Comparison of ENCODE assay signal across 10 cellular contexts in genomic region chr1:154423988-154424326, GRCh38. TPM values are rescaled to one million over a fixed set of nuclear protein-coding genes. Genes with fewer than 3 reads are reported as not detected.
A peak's percentile ranks its signal among the peaks of the same experiment; 100 is the strongest.
DNase-seq lines count a peak whose midpoint lies in the region; ATAC-seq and TF ChIP-seq lines count a peak whose summit lies in the region.
"Had no signal": no experiment of that assay in that cellular context is flagged by ENCODE, and none has a peak within 500 bp of the region (broad histone marks: within the 10 kb centered on the region; RNA-seq: fewer than 3 reads in every experiment).

No MANE protein-coding gene starts in this region.

- H3K4me3 ChIP-seq in endodermal cell (ENCODE audit: low read length) (no peak overlapping the region), uterus (no peak overlapping the region)

- TF ChIP-seq POLR2A in uterus (IDR thresholded peaks at IDR 0.05) = no peak

- ATAC-seq in Right ventricle myocardium inferior = no peak
- ATAC-seq in activated CD8-positive, alpha-beta memory T cell treated with anti-CD3 and anti-CD28 coated beads, Interleukin-2, amount 10 ng/mL, durations not matched to agents 7 days and 5 days = no peak

- intact Hi-C loops in Right ventricle myocardium inferior (cut with DNase I) (no loop called here), cardiac septum (cut with DNase I) (no loop called here), uterus (cut with DNase I; ENCODE audit: low total_unique reads) (no loop called here)

- no peak overlapping the region for H3K4me3 Mint-ChIP-seq in endodermal cell
- no peak overlapping the region for H3K4me3 Mint-ChIP-seq in neural crest cell
- H3K4me3 Mint-ChIP-seq in activated CD8-positive, alpha-beta memory T cell treated with anti-CD3 and anti-CD28 coated beads, Interleukin-2, amount 10 ng/mL, durations not matched to agents 7 days and 5 days = no peak overlapping the region

- H3K4me1 ChIP-seq in endodermal cell (ENCODE audit: control insufficient read depth, insufficient read depth, low read length) = no peaks in the 10 kb centered on the region
- peaks cover 36 to 38% of the 10 kb centered on the region in 2 donors for H3K4me1 ChIP-seq in uterus

- H3K9me3 Mint-ChIP-seq in endodermal cell (no peaks in the 10 kb centered on the region), neural crest cell (no peaks in the 10 kb centered on the region)
- H3K9me3 Mint-ChIP-seq in activated CD8-positive, alpha-beta memory T cell treated with anti-CD3 and anti-CD28 coated beads, Interleukin-2, amount 10 ng/mL, durations not matched to agents 7 days and 5 days (ENCODE audit: low read depth) = no peaks in the 10 kb centered on the region

- H3K27me3 ChIP-seq in endodermal cell (ENCODE audit: control insufficient read depth, insufficient read depth, low read length, poor library complexity, severe bottlenecking) (no peaks in the 10 kb centered on the region), uterus (no peaks in the 10 kb centered on the region)

- TF ChIP-seq CTCF in endodermal cell (conservative IDR thresholded peaks at IDR 0.05) (no peak), neural crest cell (conservative IDR thresholded peaks at IDR 0.05) (no peak), uterus (IDR thresholded peaks at IDR 0.05) (no peak)

- H3K27ac Mint-ChIP-seq in endodermal cell = no peak overlapping the region
- H3K27ac Mint-ChIP-seq in neural crest cell (ENCODE audit: unreplicated experiment) = peak overlapping the region; percentile 78
- no peak overlapping the region for H3K27ac Mint-ChIP-seq in activated CD8-positive, alpha-beta memory T cell treated with anti-CD3 and anti-CD28 coated beads, Interleukin-2, amount 10 ng/mL, durations not matched to agents 7 days and 5 days

- H3K36me3 Mint-ChIP-seq in endodermal cell (ENCODE audit: low read depth) = no peaks in the 10 kb centered on the region
- H3K36me3 Mint-ChIP-seq in neural crest cell (ENCODE audit: low read depth) = no peaks in the 10 kb centered on the region
- H3K36me3 Mint-ChIP-seq in activated CD8-positive, alpha-beta memory T cell treated with anti-CD3 and anti-CD28 coated beads, Interleukin-2, amount 10 ng/mL, durations not matched to agents 7 days and 5 days = no peaks in the 10 kb centered on the region

- H3K36me3 ChIP-seq in endodermal cell (ENCODE audit: control insufficient read depth, insufficient read depth, low read length) = no peaks in the 10 kb centered on the region
- H3K36me3 ChIP-seq in uterus = no peaks in the 10 kb centered on the region

- CTCF ChIA-PET in activated CD8-positive, alpha-beta memory T cell treated with anti-CD3 and anti-CD28 coated beads, Interleukin-2, amount 10 ng/mL, durations not matched to agents 7 days and 5 days (lab: Charles Lee) = no interaction called here

- 86 to 88% methylated on average over 5 to 7 of the region's 7 CpGs for WGBS in endodermal cell (ENCODE audit: insufficient coverage in 1 of 2, insufficient read length in 1 of 2), 2 experiments

- peaks cover 8% of the 10 kb centered on the region for H3K27me3 Mint-ChIP-seq in endodermal cell (ENCODE audit: insufficient read depth)
- H3K27me3 Mint-ChIP-seq in neural crest cell (ENCODE audit: low read depth) = no peaks in the 10 kb centered on the region
- no peaks in the 10 kb centered on the region for H3K27me3 Mint-ChIP-seq in activated CD8-positive, alpha-beta memory T cell treated with anti-CD3 and anti-CD28 coated beads, Interleukin-2, amount 10 ng/mL, durations not matched to agents 7 days and 5 days

- H3K9ac ChIP-seq in endodermal cell (ENCODE audit: extremely low read depth, low read length, poor library complexity, severe bottlenecking) = no peak overlapping the region

- H3K27ac ChIP-seq in endodermal cell (ENCODE audit: low read depth, low read length) (peak overlapping the region; percentile 50), uterus (peak overlapping the region; percentile 93 to 99)

- no peaks in the 10 kb centered on the region for H3K9me3 ChIP-seq in endodermal cell (ENCODE audit: control insufficient read depth, low read length)
- no peaks in the 10 kb centered on the region for H3K9me3 ChIP-seq in uterus

- peak; percentile 59 for DNase-seq in Right ventricle myocardium inferior (ENCODE audit: missing footprints)
- DNase-seq in cardiac septum (ENCODE audit: low spot score) = no peak
- DNase-seq in endodermal cell = no peak
- DNase-seq in neural crest cell (ENCODE audit: low read depth, low spot score) = no peak
- no peak for DNase-seq in uterus
- no peak for DNase-seq in DMS114 treated with DMSO at 0.1 percent for 48 hours (lab: John Stamatoyannopoulos, UW; ENCODE audit: unreplicated experiment)
- DNase-seq in cerebellar nuclear complex (lab: John Stamatoyannopoulos, UW) = no peak
- DNase-seq in activated CD8-positive, alpha-beta memory T cell treated with anti-CD3 and anti-CD28 coated beads, Interleukin-2, amount 10 ng/mL, durations not matched to agents 7 days and 5 days = no peak
- DNase-seq: NCI-H1048, NCI-H526 had no signal

- H3K4me1 Mint-ChIP-seq in endodermal cell (peaks cover 5% of the 10 kb centered on the region), neural crest cell (peaks cover 38% of the 10 kb centered on the region)
- H3K4me1 Mint-ChIP-seq in activated CD8-positive, alpha-beta memory T cell treated with anti-CD3 and anti-CD28 coated beads, Interleukin-2, amount 10 ng/mL, durations not matched to agents 7 days and 5 days = peaks cover 11% of the 10 kb centered on the region

RNA-seq across cellular contexts. Expression of gene IL6R, which starts 18.8 kb away (rescaled TPM):
- 13.1 TPM for total RNA-seq in Right ventricle myocardium inferior
- total RNA-seq in cardiac septum = 5.2 TPM
- 1 to 10 TPM in 1 of 2 donors, under 1 TPM in 1; 0.77 to 1.0 TPM for total RNA-seq in endodermal cell
- polyA plus RNA-seq in endodermal cell (2013, experiment 1 of 2) = 0.50 TPM
- polyA plus RNA-seq in endodermal cell (2013, experiment 2 of 2) = 0.25 TPM
- 0.07 and 0.09 TPM in 2 replicates for total RNA-seq in neural crest cell
- 10 to 100 TPM in 3 of 4 donors, 1 to 10 TPM in 1; 9.7 to 28.2 (median 17.1) TPM for total RNA-seq in uterus
- under 1 TPM; 0.53 to 0.66 TPM for total RNA-seq in activated CD8-positive, alpha-beta memory T cell treated with anti-CD3 and anti-CD28 coated beads, Interleukin-2, amount 10 ng/mL, durations not matched to agents 7 days and 5 days
